Comparison of ENCODE assay signal across 1 cellular context in genomic region chr13:79995334-79995733, GRCh38.
TF ChIP-seq lines count a peak whose summit lies in the region.

No MANE protein-coding gene starts in this region.

TF ChIP-seq in HEK293, 187 proteins besides CTCF, POLR2A, EP300 and RAD21 (continued from another document):
- peak; percentile 55 for TF ChIP-seq ZNF366 (tag by site-specific recombination; conservative IDR thresholded peaks at IDR 0.05)
- TF ChIP-seq SCRT2 (tag by site-specific recombination; IDR thresholded peaks at IDR 0.05), result 0 out of 2 replicates have a peak, but pooled peaks have one; percentile 37
- no peak for TF ChIP-seq BCL11B (tag by site-specific recombination; IDR thresholded peaks at IDR 0.05; ENCODE audit: low read depth)
- TF ChIP-seq HIC1 (tag by site-specific recombination; IDR thresholded peaks at IDR 0.05), result peak; percentile 73; the same call in 1 of the 2 replicates
- TF ChIP-seq ZNF239 (tag by site-specific recombination; IDR thresholded peaks at IDR 0.05), result no peak
- no peak for TF ChIP-seq YY2 (tag by site-specific recombination; IDR thresholded peaks at IDR 0.05)
- no peak for TF ChIP-seq GLIS2 (tag by site-specific recombination; IDR thresholded peaks at IDR 0.05)
- no peak for TF ChIP-seq KLF17 (tag by site-specific recombination; IDR thresholded peaks at IDR 0.05)
